ENCODE assay signal across 18 cellular contexts in the genomic region with DNA sequence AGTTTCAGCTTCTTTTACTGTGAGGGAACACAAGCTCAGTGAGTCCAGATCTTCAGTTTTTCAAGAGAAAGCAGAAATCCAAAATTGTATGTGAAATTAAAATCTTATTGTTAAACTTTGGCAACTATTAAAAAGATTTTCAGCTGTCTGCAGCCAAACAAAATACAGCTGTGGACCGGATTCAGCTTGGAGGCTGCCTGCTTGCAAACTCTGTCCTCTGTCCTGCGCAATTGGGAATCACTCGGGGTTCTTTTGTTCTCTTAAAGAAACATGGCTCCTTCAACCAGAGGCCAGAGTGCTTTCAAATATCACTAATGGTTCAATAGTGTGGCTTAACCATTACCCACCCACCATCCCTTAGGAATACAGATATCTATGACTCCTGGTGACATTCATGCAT.
DNase-seq lines count a peak whose midpoint lies in the region; ATAC-seq and TF ChIP-seq lines count a peak whose summit lies in the region.
"Had no signal": no experiment of that assay in that cellular context is flagged by ENCODE, and none has a peak within 500 bp of the region (broad histone marks: within the 10 kb centered on the region; RNA-seq: fewer than 3 reads in every experiment).

No MANE protein-coding gene starts in this region.

- in situ Hi-C loops in transverse colon (cut with MboI; ENCODE audit: low pct_ligation_motif_present in 1 of 4, low pct_unique_long_range_greater_than_20kb in 1 of 4, low sequenced_read_pairs in 3 of 4): no loop called here

- H3K36me3 ChIP-seq in adipocyte (ENCODE audit: control insufficient read depth, insufficient read depth, low read length, severe bottlenecking) (no peaks in the 10 kb centered on the region), transverse colon (no peaks in the 10 kb centered on the region)
- H3K36me3 ChIP-seq: HAP-1, pancreas had no signal

- intact Hi-C loops in transverse colon (cut with DNase I; ENCODE audit: low total_unique reads): no loop called here

- TF ChIP-seq CTCF in fibroblast of the aortic adventitia (IDR thresholded peaks at IDR 0.05; ENCODE audit: insufficient read depth, low read length): no peak
- no peak for TF ChIP-seq CTCF in transverse colon (IDR thresholded peaks at IDR 0.05)
- TF ChIP-seq CTCF in omental fat pad (IDR thresholded peaks at IDR 0.05): no peak

- H3K9ac ChIP-seq in adipocyte (ENCODE audit: low read length): peak overlapping the region; percentile 20

- ATAC-seq in omental fat pad (ENCODE audit: low FRiP score) (no peak), HG02763 (IDR thresholded peaks at IDR 0.05; ENCODE audit: unreplicated experiment) (no peak)

- peak overlapping the region; percentile 6 for H3K4me3 ChIP-seq in adipocyte (ENCODE audit: low read length)
- peak overlapping the region; percentile 19 for H3K4me3 ChIP-seq in fibroblast of the aortic adventitia (ENCODE audit: low read depth, low read length)
- H3K4me3 ChIP-seq in transverse colon: no peak overlapping the region
- H3K4me3 ChIP-seq: HAP-1, lung, pancreas had no signal

- 50 to 76% methylated on average over 2 to 3 of the region's 3 CpGs for WGBS in transverse colon (ENCODE audit: low coverage in 1 of 2), 2 donors

- TF ChIP-seq POLR2A in transverse colon (IDR thresholded peaks at IDR 0.05): no peak

- H3K27me3 ChIP-seq in adipocyte (replicated peaks; ENCODE audit: control insufficient read depth, insufficient read depth, low read length) (no peaks in the 10 kb centered on the region), transverse colon (no peaks in the 10 kb centered on the region)
- H3K27me3 ChIP-seq: pancreas had no signal

- DNase-seq in adipocyte (ENCODE audit: low read depth) (peak; percentile 13), fibroblast of the aortic adventitia (ENCODE audit: low read depth) (peak; percentile 92), mucosa of gallbladder (ENCODE audit: low spot score) (peak; percentile 27), transverse colon (no peak), omental fat pad (ENCODE audit: low spot score) (no peak), Kasumi-1 (lab: John Stamatoyannopoulos, UW) (no peak)
- DNase-seq in NK-92 treated with Interleukin-12 subunit alpha and Interleukin-12 subunit beta, amount 100 ng/mL, for 24 hours (lab: John Stamatoyannopoulos, UW): no peak
- DNase-seq: activated CD4-positive, CD25-positive, alpha-beta regulatory T cell; activated CD8-positive, alpha-beta memory T cell treated with anti-CD3 and anti-CD28 coated beads, Interleukin-2, amount 50 U/mL, for 48 hours; activated naive CD4-positive, alpha-beta T cell treated with anti-CD3 and anti-CD28 coated beads for 36 hours; CD4-positive, CD25-positive, alpha-beta regulatory T cell; DND-41; NCI-H1436 treated with DMSO at 0.1 percent for 48 hours; NCI-H524; pancreas had no signal

- TF ChIP-seq EP300 in transverse colon (IDR thresholded peaks at IDR 0.05; ENCODE audit: low read depth): no peak

- H3K27ac ChIP-seq in transverse colon: peak overlapping the region; percentile 15 to 49 (median 34)
- H3K27ac ChIP-seq: pancreas had no signal

- H3K4me1 ChIP-seq in adipocyte (ENCODE audit: control insufficient read depth, insufficient read depth, low read length) (peaks cover 25% of the 10 kb centered on the region), transverse colon (no peaks in the 10 kb centered on the region)
- H3K4me1 ChIP-seq: HAP-1, pancreas had no signal

- H3K9me3 ChIP-seq in adipocyte (ENCODE audit: control insufficient read depth, low read length) (peaks cover 9% of the 10 kb centered on the region), transverse colon (no peaks in the 10 kb centered on the region)
- H3K9me3 ChIP-seq: HAP-1, pancreas had no signal

Comparison
In these comparisons a context has a peak if more than half of its experiments do, and no peak if none do; other contexts are left out.
1. DNase-seq: peak in adipocyte (single experiment), fibroblast of the aortic adventitia (single experiment) and mucosa of gallbladder (single experiment); none in transverse colon (single experiment), omental fat pad (single experiment), NK-92 treated with Interleukin-12 subunit alpha and Interleukin-12 subunit beta, amount 100 ng/mL, for 24 hours (single experiment) and Kasumi-1 (0 of 2).
2. H3K4me3 ChIP-seq: peak in adipocyte (single experiment) and fibroblast of the aortic adventitia (single experiment); none in transverse colon (0 of 4).